ENCODE assay signal across 3 cellular contexts in the genomic region with DNA sequence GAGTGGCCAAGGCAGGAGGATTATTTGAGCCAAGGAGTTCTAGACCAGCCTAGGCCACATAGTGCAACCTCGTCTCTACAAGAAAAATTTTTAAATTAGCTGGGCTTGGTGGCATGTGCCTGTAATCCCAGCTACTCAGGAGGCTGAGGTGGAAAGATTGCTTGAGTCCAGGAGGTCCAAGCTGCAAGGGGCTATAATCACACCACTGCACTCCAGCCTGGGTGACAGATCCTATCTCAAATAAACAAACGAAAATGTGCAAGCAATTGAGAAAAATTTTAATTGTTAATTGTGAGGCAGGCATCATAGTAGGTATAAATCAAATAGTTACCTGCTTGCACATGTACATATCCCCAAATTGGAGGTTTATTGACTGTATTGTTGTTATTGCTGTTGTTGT.
"Had no signal": no experiment of that assay in that cellular context is flagged by ENCODE, and none has a peak within 500 bp of the region (broad histone marks: within the 10 kb centered on the region; RNA-seq: fewer than 3 reads in every experiment).

No MANE protein-coding gene starts in this region.

- DNase-seq: GDM1, GF-D8 had no signal

- H3K4me3 ChIP-seq: GM12878 had no signal
